1 cellular context compared by ENCODE assay signal in genomic region chr18:3226048-3226447, GRCh38.
TF ChIP-seq lines count a peak whose summit lies in the region.

No MANE protein-coding gene starts in this region.

TF ChIP-seq in K562, 482 proteins besides CTCF, POLR2A, EP300 and RAD21:
- TF ChIP-seq ZNF79 (CRISPR knock-in tag; IDR thresholded peaks at IDR 0.05; ENCODE audit: low read depth) = no peak
TF ChIP-seq in K562: peak in this region for 0.
